Comparison of ENCODE assay signal across 24 cellular contexts in the genomic region with DNA sequence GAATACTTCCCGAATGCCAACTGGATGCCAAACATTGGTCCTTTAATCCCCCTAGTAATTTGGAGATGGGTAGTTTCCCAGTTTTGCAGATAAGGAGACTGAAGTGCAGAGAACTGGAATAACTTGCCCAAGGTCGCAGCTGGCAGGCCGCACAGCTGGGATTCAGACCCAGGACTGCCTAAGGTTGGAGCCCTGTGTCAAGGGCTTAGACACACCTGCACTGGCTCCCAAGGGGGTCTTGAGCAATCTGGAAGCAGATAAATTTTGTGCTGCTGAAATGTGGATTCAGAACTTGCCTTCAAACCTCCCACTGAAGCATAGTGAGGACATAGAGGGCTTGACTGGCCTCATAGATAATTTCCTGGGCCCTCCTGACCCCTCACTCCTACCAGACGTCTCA. TPM values are rescaled to one million over a fixed set of nuclear protein-coding genes. Genes with fewer than 3 reads are reported as not detected.
A peak's percentile ranks its signal among the peaks of the same experiment; 100 is the strongest.
DNase-seq lines count a peak whose midpoint lies in the region; ATAC-seq and TF ChIP-seq lines count a peak whose summit lies in the region.
"Had no signal": no experiment of that assay in that cellular context is flagged by ENCODE, and none has a peak within 500 bp of the region (broad histone marks: within the 10 kb centered on the region; RNA-seq: fewer than 3 reads in every experiment).

No MANE protein-coding gene starts in this region.

- H3K23ac ChIP-seq in IMR-90 (ENCODE audit: low read depth, low read length): no peak overlapping the region

- H2BK15ac ChIP-seq in IMR-90 (ENCODE audit: low read depth, low read length): no peak overlapping the region

- H3K4me1 ChIP-seq in IMR-90 (ENCODE audit: control insufficient read depth, insufficient read depth, low read length) (peaks cover 25% of the 10 kb centered on the region), BE2C (peaks cover 20% of the 10 kb centered on the region)

- H2AK5ac ChIP-seq in IMR-90 (ENCODE audit: low read depth, low read length): no peak overlapping the region

- H3K9me1 ChIP-seq in IMR-90 (ENCODE audit: insufficient read depth, low read length): peaks cover 21% of the 10 kb centered on the region

- no peaks in the 10 kb centered on the region for H3K9me3 ChIP-seq in IMR-90 (ENCODE audit: control insufficient read depth, insufficient read depth, low read length)
- no peaks in the 10 kb centered on the region for H3K9me3 ChIP-seq in BE2C
- H3K9me3 ChIP-seq: heart right ventricle had no signal

- no peak overlapping the region for H3K14ac ChIP-seq in IMR-90 (replicated peaks; ENCODE audit: low read depth, low read length)

- H2BK20ac ChIP-seq in IMR-90 (ENCODE audit: low read depth, low read length): no peak overlapping the region

- dilution Hi-C loops in IMR-90 (cut with HindIII; ENCODE audit: low sequenced_read_pairs, unreplicated experiment): no loop called here

- H2AK9ac ChIP-seq in IMR-90 (replicated peaks; ENCODE audit: low read depth, low read length, poor library complexity): no peak overlapping the region

- WGBS in IMR-90 (ENCODE audit: extremely low coverage in 2 of 2, insufficient read length in 1 of 2), 2 experiments: 100% methylated on average over 2 of the region's 4 CpGs; no CpG with 5 or more reads in 1 of the 2 experiments

- peaks cover 8% of the 10 kb centered on the region for H4K20me1 ChIP-seq in IMR-90 (ENCODE audit: insufficient read depth, low read length)

- H3K36me3 ChIP-seq in IMR-90 (ENCODE audit: control insufficient read depth, insufficient read depth, low read length) (peaks cover 3% of the 10 kb centered on the region; the same call in 1 of the 2 replicates), BE2C (no peaks in the 10 kb centered on the region; the same call in 1 of the 2 replicates)

- no peak overlapping the region; the same call in 1 of the 2 replicates for H2BK120ac ChIP-seq in IMR-90 (ENCODE audit: low read depth, low read length)

- H3K4ac ChIP-seq in IMR-90 (ENCODE audit: low read depth, low read length): 0 out of 2 replicates have a peak overlapping the region, but pooled peaks have one; percentile 33

- ATAC-seq in IMR-90 (ENCODE audit: low read depth): no peak
- ATAC-seq in central memory CD8-positive, alpha-beta T cell (replicated peaks; ENCODE audit: extremely low read depth, poor library complexity, severe bottlenecking): no peak
- ATAC-seq: heart right ventricle; left colon; naive thymus-derived CD4-positive, alpha-beta T cell; sciatic nerve had no signal

- no peak overlapping the region for H4K8ac ChIP-seq in IMR-90 (ENCODE audit: low read depth in 2 of 2, low read length in 2 of 2)

- in situ Hi-C loops in IMR-90 (cut with MboI; ENCODE audit: low sequenced_read_pairs): no loop called here

- H4K91ac ChIP-seq in IMR-90 (ENCODE audit: insufficient read depth, low read depth, low read length): no peak overlapping the region

- H3K4me2 ChIP-seq in IMR-90 (ENCODE audit: low read depth, low read length): no peak overlapping the region

- intact Hi-C loops in IMR-90 (cut with micrococcal nuclease): no loop called here

- H3K4me3 ChIP-seq in IMR-90 (ENCODE audit: insufficient read depth, low read depth, low read length): no peak overlapping the region
- no peak overlapping the region for H3K4me3 ChIP-seq in BE2C (ENCODE audit: low read depth, low read length)
- H3K4me3 ChIP-seq: GM23248, heart right ventricle had no signal

- CTCF ChIA-PET in IMR-90 (lab: Yijun Ruan, JAX): no interaction called here

- no peaks in the 10 kb centered on the region for H3K9me3 Mint-ChIP-seq in central memory CD8-positive, alpha-beta T cell
- H3K9me3 Mint-ChIP-seq in neural crest cell: no peaks in the 10 kb centered on the region
- H3K9me3 Mint-ChIP-seq: activated B cell treated with CpG ODN at 0.5 μM for 24 hours; CD4-positive, alpha-beta T cell had no signal

- H3K4me1 Mint-ChIP-seq in central memory CD8-positive, alpha-beta T cell: peaks cover 25% of the 10 kb centered on the region
- peaks cover 80% of the 10 kb centered on the region for H3K4me1 Mint-ChIP-seq in neural crest cell

- no peak for TF ChIP-seq POLR2A in IMR-90 (IDR thresholded peaks at IDR 0.05; ENCODE audit: low read depth, low read length)

- H3K27ac ChIP-seq in C4-2B: peak overlapping the region; percentile 81
- no peak overlapping the region for H3K27ac ChIP-seq in IMR-90 (ENCODE audit: insufficient read depth, low read length)
- H3K27ac ChIP-seq: GM23248, heart right ventricle, parathyroid adenoma had no signal

- TF ChIP-seq RAD21 in IMR-90 (IDR thresholded peaks at IDR 0.05; ENCODE audit: low read length): no peak

- H3K36me3 Mint-ChIP-seq in central memory CD8-positive, alpha-beta T cell (ENCODE audit: insufficient read depth): peaks cover 5% of the 10 kb centered on the region
- no peaks in the 10 kb centered on the region for H3K36me3 Mint-ChIP-seq in neural crest cell (ENCODE audit: low read depth)

- no peak overlapping the region for H2BK5ac ChIP-seq in IMR-90 (ENCODE audit: low read depth, low read length, poor library complexity, severe bottlenecking)

- no peak overlapping the region for H3K56ac ChIP-seq in IMR-90 (ENCODE audit: extremely low read depth, insufficient read depth, low read length)

- H3K27me3 Mint-ChIP-seq in central memory CD8-positive, alpha-beta T cell: no peaks in the 10 kb centered on the region
- no peaks in the 10 kb centered on the region for H3K27me3 Mint-ChIP-seq in neural crest cell (ENCODE audit: low read depth)
- H3K27me3 Mint-ChIP-seq: activated B cell treated with CpG ODN at 0.5 μM for 24 hours; activated naive CD8-positive, alpha-beta T cell; CD4-positive, alpha-beta T cell; naive thymus-derived CD4-positive, alpha-beta T cell had no signal

- POLR2A ChIA-PET in IMR-90 (lab: Charles Lee; ENCODE audit: unreplicated experiment): no interaction called here

- H3K18ac ChIP-seq in IMR-90 (ENCODE audit: low read depth, low read length): no peak overlapping the region

- no peak overlapping the region for H4K5ac ChIP-seq in IMR-90 (ENCODE audit: low read depth, low read length)

- DNase-seq in IMR-90 (no peak), neural crest cell (ENCODE audit: low read depth, low spot score) (no peak), Kasumi-1 (lab: John Stamatoyannopoulos, UW) (no peak), middle frontal gyrus (ENCODE audit: extremely low spot score, low spot score) (no peak), HUDEP-2 (lab: John Stamatoyannopoulos, UW; ENCODE audit: unreplicated experiment in 76 of 76) (no peak), BE2C (no peak)
- DNase-seq in central memory CD8-positive, alpha-beta T cell (ENCODE audit: low spot score in 2 of 2): no peak
- DNase-seq: activated B cell treated with CpG ODN at 0.5 μM for 24 hours; CD4-positive, alpha-beta T cell; foreskin fibroblast; GM23248; heart right ventricle; left colon; mesendoderm; naive thymus-derived CD4-positive, alpha-beta T cell; NCI-H1694; NCI-H82; stimulated activated CD4-positive, alpha-beta T cell treated with anti-CD3 and anti-CD28 coated beads, Interleukin-4, amount 100 ng/mL, for 4 hours; stimulated activated naive CD4-positive, alpha-beta T cell; T-helper 9 cell had no signal

- H2AFZ ChIP-seq in IMR-90 (replicated peaks; ENCODE audit: low read length, poor library complexity): no peak overlapping the region
- H2AFZ ChIP-seq: GM23248, parathyroid adenoma had no signal

- no peak overlapping the region for H3K4me3 Mint-ChIP-seq in central memory CD8-positive, alpha-beta T cell
- H3K4me3 Mint-ChIP-seq in neural crest cell: peak overlapping the region; percentile 29
- H3K4me3 Mint-ChIP-seq: activated B cell treated with CpG ODN at 0.5 μM for 24 hours; activated naive CD8-positive, alpha-beta T cell; CD4-positive, alpha-beta T cell; naive thymus-derived CD4-positive, alpha-beta T cell had no signal

- TF ChIP-seq CTCF in C4-2B (conservative IDR thresholded peaks at IDR 0.05): no peak
- TF ChIP-seq CTCF in IMR-90 (conservative IDR thresholded peaks at IDR 0.05; ENCODE audit: low read depth, low read length): no peak
- TF ChIP-seq CTCF in neural crest cell (conservative IDR thresholded peaks at IDR 0.05): no peak
- no peak for TF ChIP-seq CTCF in BE2C (IDR thresholded peaks at IDR 0.05; ENCODE audit: low read depth, low read length)

- peak overlapping the region; percentile 10 for H3K27ac Mint-ChIP-seq in central memory CD8-positive, alpha-beta T cell (ENCODE audit: low read depth)
- H3K27ac Mint-ChIP-seq in neural crest cell (ENCODE audit: unreplicated experiment): no peak overlapping the region
- H3K27ac Mint-ChIP-seq: activated B cell treated with CpG ODN at 0.5 μM for 24 hours; activated naive CD8-positive, alpha-beta T cell; CD4-positive, alpha-beta T cell; naive thymus-derived CD4-positive, alpha-beta T cell had no signal

- no peak overlapping the region for H3K9ac ChIP-seq in IMR-90 (ENCODE audit: low read depth, low read length)
- H3K9ac ChIP-seq: GM23248, parathyroid adenoma had no signal

- no peaks in the 10 kb centered on the region for H3K27me3 ChIP-seq in IMR-90 (ENCODE audit: control insufficient read depth, insufficient read depth, low read length)
- no peaks in the 10 kb centered on the region for H3K27me3 ChIP-seq in BE2C
- H3K27me3 ChIP-seq: heart right ventricle had no signal

- no TSS peak for BruUV-seq in IMR-90 (replicated peaks; lab: Mats Ljungman, UMichigan)

- H3K79me1 ChIP-seq in IMR-90 (ENCODE audit: low read depth in 1 of 2, low read length in 2 of 2): peaks cover 9 to 42% of the 10 kb centered on the region in 2 experiments

TF ChIP-seq in IMR-90, 13 proteins besides CTCF, POLR2A, EP300 and RAD21 (continues in another document):
- TF ChIP-seq, protein P1, sequence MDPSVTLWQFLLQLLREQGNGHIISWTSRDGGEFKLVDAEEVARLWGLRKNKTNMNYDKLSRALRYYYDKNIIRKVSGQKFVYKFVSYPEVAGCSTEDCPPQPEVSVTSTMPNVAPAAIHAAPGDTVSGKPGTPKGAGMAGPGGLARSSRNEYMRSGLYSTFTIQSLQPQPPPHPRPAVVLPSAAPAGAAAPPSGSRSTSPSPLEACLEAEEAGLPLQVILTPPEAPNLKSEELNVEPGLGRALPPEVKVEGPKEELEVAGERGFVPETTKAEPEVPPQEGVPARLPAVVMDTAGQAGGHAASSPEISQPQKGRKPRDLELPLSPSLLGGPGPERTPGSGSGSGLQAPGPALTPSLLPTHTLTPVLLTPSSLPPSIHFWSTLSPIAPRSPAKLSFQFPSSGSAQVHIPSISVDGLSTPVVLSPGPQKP (IDR thresholded peaks at IDR 0.05; ENCODE audit: borderline replicate concordance, low read depth, low read length): no peak
- no peak for TF ChIP-seq CHD1 (IDR thresholded peaks at IDR 0.05; ENCODE audit: low read depth, low read length)
- TF ChIP-seq FOS (IDR thresholded peaks at IDR 0.05; ENCODE audit: low read depth, low read length): no peak

RNA-seq across cellular contexts. Expression of a gene that starts 30.5 kb away (rescaled TPM):
- 0.72 and 0.83 TPM in 2 replicates for total RNA-seq in IMR-90 (2012; rRNA removed)
- polyA plus RNA-seq in IMR-90 (2012; rRNA removed): 9.5 and 10.4 TPM in 2 replicates
- 6.0 and 13.9 TPM in 2 replicates for polyA plus RNA-seq in IMR-90 (2012; cell fraction: cytosol; rRNA removed)
- 9.7 and 21.6 TPM in 2 replicates for polyA plus RNA-seq in IMR-90 (2012; cell fraction: nucleus; rRNA removed; ENCODE audit: low replicate concordance)
- total RNA-seq in neural crest cell: 57.9 and 62.4 TPM in 2 replicates
- polyA plus RNA-seq in BE2C (2012; ENCODE audit: insufficient read depth, insufficient read length, low read depth): 42.7 TPM

Comparison
In these comparisons a context has a peak if more than half of its experiments do, and no peak if none do; other contexts are left out.
1. RNA of a gene that starts 30.5 kb away (total RNA-seq): 57.9 to 62.4 TPM in neural crest cell; 0.72 to 0.83 TPM in IMR-90; every median in the first group is over 10 times any median in the second.